ENCODE assay signal across 8 cellular contexts in the genomic region with DNA sequence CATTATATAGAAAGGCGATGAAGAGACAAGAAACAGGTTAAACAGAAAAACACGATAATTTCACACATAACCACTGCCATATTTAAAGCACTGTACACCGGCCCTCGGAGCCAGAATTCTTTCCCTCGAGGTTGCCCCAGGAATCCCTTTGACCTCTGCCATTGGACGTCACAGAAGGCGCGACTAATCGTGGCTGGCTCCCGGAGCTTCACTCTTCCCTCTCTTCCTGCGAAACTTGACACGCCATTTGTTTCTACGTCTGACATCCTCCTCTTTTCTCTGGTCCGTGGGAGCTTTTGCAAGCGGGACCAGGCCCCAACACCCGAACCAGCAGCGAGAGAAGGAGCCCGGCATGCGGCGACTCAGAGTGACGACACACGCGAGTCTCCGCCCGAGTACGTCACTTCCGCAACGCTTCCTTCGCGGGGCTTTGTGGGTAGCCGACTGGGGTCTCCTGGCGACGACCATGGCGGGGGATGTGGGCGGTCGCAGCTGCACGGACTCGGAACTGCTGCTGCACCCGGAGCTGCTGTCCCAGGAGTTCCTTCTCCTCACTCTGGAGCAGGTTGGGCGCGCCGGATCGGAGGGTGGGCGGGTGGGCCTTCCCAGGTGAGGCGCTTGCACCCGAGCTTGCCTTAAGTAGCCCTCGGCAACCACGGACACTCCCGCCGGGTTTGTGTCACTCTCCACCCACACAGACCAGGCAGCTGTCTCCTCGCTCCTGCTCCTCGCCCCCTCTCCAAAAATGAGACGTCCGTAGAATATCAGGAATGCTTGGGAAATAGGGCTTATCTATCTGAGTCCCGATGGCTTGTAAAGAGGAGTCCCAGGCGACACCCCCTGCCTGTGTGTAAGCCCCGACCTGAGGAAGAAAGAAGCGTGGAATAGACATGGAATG. TPM values are rescaled to one million over a fixed set of nuclear protein-coding genes. Genes with fewer than 3 reads are reported as not detected.
A peak's percentile ranks its signal among the peaks of the same experiment; 100 is the strongest.
DNase-seq lines count a peak whose midpoint lies in the region; ATAC-seq and TF ChIP-seq lines count a peak whose summit lies in the region.

C2orf49 (plus strand) TSS at position 419 of the 898 bp plus-strand sequence; CDS start at position 467, 48 bp downstream.

- DNase-seq in GM13977 (ENCODE audit: low spot score), result peak; percentile 85
- peak; percentile 93 for DNase-seq in NCI-H146 treated with DMSO at 0.1 percent for 48 hours (lab: John Stamatoyannopoulos, UW; ENCODE audit: unreplicated experiment)
- peak; percentile 72 to 89 (median 83) for DNase-seq in T-helper 1 cell
- peak; percentile 86 to 94 (median 88) for DNase-seq in adrenal gland
- DNase-seq in left ventricle myocardium inferior, result peak; percentile 87
- DNase-seq in progenitor cell of endocrine pancreas (ENCODE audit: low spot score, unreplicated experiment), result peak; percentile 80
- DNase-seq in upper lobe of right lung, result peak; percentile 93

- H3K27ac ChIP-seq in adrenal gland, result peak within 1 kb of the TSS; percentile 86 to 99 (median 92)
- H3K27ac ChIP-seq in left ventricle myocardium inferior (replicated peaks), result peak within 1 kb of the TSS; percentile 96
- peak within 1 kb of the TSS; percentile 96 for H3K27ac ChIP-seq in upper lobe of right lung

- WGBS in adrenal gland, 4 donors, result 0 to 1% (median 0%) methylated on average over 35 to 58 of the region's 58 CpGs

- H3K36me3 ChIP-seq in adrenal gland (replicated peaks in 1 of 2), result peaks cover 0 to 18% of the 10 kb centered on the region in 2 donors
- H3K36me3 ChIP-seq in left ventricle myocardium inferior, result peaks cover 27% of the 10 kb centered on the region
- H3K36me3 ChIP-seq in upper lobe of right lung, result peaks cover 28% of the 10 kb centered on the region

- no peaks in the 10 kb centered on the region for H3K27me3 ChIP-seq in adrenal gland
- H3K27me3 ChIP-seq in left ventricle myocardium inferior (ENCODE audit: low read depth), result no peaks in the 10 kb centered on the region
- H3K27me3 ChIP-seq in upper lobe of right lung, result no peaks in the 10 kb centered on the region

- H3K36me3 Mint-ChIP-seq in progenitor cell of endocrine pancreas (ENCODE audit: insufficient read depth), result peaks cover 5% of the 10 kb centered on the region

- H3K9me3 Mint-ChIP-seq in progenitor cell of endocrine pancreas (ENCODE audit: low read depth), result no peaks in the 10 kb centered on the region

- peak in 1 of 2 donors; percentile 39 for TF ChIP-seq POLR2A in adrenal gland (IDR thresholded peaks at IDR 0.05)

- peak; percentile 88 for ATAC-seq in HG02870 (IDR thresholded peaks at IDR 0.05; ENCODE audit: unreplicated experiment)
- ATAC-seq in upper lobe of right lung, result peak; percentile 98

- peak within 1 kb of the TSS; percentile 99 for H3K4me3 Mint-ChIP-seq in progenitor cell of endocrine pancreas (ENCODE audit: low read depth)

- no peaks in the 10 kb centered on the region for H3K27me3 Mint-ChIP-seq in progenitor cell of endocrine pancreas

- intact Hi-C loops in adrenal gland (cut with DNase I) (no loop called here), left ventricle myocardium inferior (cut with micrococcal nuclease) (no loop called here), upper lobe of right lung (cut with DNase I) (no loop called here)

- H3K27ac Mint-ChIP-seq in progenitor cell of endocrine pancreas, result peak within 1 kb of the TSS; percentile 100

- peak within 1 kb of the TSS; percentile 36 to 86 (median 63) for H3K4me3 ChIP-seq in adrenal gland
- peak within 1 kb of the TSS; percentile 89 for H3K4me3 ChIP-seq in left ventricle myocardium inferior
- H3K4me3 ChIP-seq in upper lobe of right lung, result peak within 1 kb of the TSS; percentile 87

- peaks cover 21% of the 10 kb centered on the region for H3K4me1 Mint-ChIP-seq in progenitor cell of endocrine pancreas (ENCODE audit: low read depth)

- no peak for TF ChIP-seq CTCF in GM13977 (IDR thresholded peaks at IDR 0.05; ENCODE audit: extremely low read depth, insufficient read depth, missing control alignments)
- no peak for TF ChIP-seq CTCF in adrenal gland (IDR thresholded peaks at IDR 0.05)
- TF ChIP-seq CTCF in left ventricle myocardium inferior (IDR thresholded peaks at IDR 0.05; ENCODE audit: borderline replicate concordance), result no peak
- TF ChIP-seq CTCF in progenitor cell of endocrine pancreas (IDR thresholded peaks at IDR 0.05; ENCODE audit: unreplicated experiment), result no peak
- TF ChIP-seq CTCF in upper lobe of right lung (IDR thresholded peaks at IDR 0.05), result no peak

- in situ Hi-C loops in GM13977 (cut with MboI; ENCODE audit: low pct_unique_long_range_greater_than_20kb, low sequenced_read_pairs, unreplicated experiment), result no loop called here

- H3K9me3 ChIP-seq in adrenal gland (replicated peaks in 1 of 3) (no peaks in the 10 kb centered on the region), left ventricle myocardium inferior (replicated peaks) (no peaks in the 10 kb centered on the region), upper lobe of right lung (no peaks in the 10 kb centered on the region)

- H3K4me1 ChIP-seq in adrenal gland (replicated peaks in 1 of 2), result peaks cover 12 to 24% of the 10 kb centered on the region in 2 donors
- peaks cover 38% of the 10 kb centered on the region for H3K4me1 ChIP-seq in left ventricle myocardium inferior
- H3K4me1 ChIP-seq in upper lobe of right lung, result peaks cover 14% of the 10 kb centered on the region

RNA-seq across cellular contexts. Expression of gene C2orf49, which starts in this region (rescaled TPM):
- total RNA-seq in adrenal gland, result 10 to 100 TPM in 6 of 8 donors, 1 to 10 TPM in 2; 9.3 to 18.6 (median 16.0) TPM
- 10 to 100 TPM in 1 of 3 donors, 1 to 10 TPM in 2; 5.9 to 17.8 (median 7.4) TPM for polyA plus RNA-seq in adrenal gland
- total RNA-seq in left ventricle myocardium inferior, result 22.7 TPM
- 24.7 and 27.2 TPM in 2 replicates for total RNA-seq in progenitor cell of endocrine pancreas
- total RNA-seq in upper lobe of right lung, result 18.0 TPM

Comparison
In these comparisons a context has a peak if more than half of its experiments do, and no peak if none do; other contexts are left out.
1. Peak in every context shown above with its lines: DNase-seq, ATAC-seq, H3K4me3 ChIP-seq and H3K27ac ChIP-seq.